Comparison of ENCODE assay signal across 1 cellular context in the genomic region with DNA sequence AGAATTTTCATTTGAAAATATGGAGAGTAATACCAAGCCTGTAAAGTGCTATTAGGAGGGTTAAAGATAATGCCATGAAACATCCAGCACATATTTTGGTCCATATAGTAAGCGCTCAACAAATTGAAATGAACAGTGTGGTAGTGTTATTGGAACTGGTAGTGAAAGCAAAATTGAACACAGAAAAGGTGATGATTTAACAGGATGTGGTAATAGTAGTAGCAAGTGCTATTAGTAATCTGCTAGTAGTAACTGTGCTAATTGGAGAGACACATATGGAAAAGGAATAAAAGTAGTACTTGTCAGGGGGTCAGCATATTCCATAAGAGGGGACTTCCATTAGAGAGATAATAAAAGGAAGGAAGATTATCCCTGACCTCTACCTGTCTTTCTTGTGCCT.
TF ChIP-seq lines count a peak whose summit lies in the region.

No MANE protein-coding gene starts in this region.

TF ChIP-seq in GM12878, 131 proteins besides CTCF, POLR2A, EP300 and RAD21 (continued from another document):
- TF ChIP-seq PBX3 (IDR thresholded peaks at IDR 0.05; ENCODE audit: insufficient replicate concordance, low read depth, low read length): no peak
- no peak for TF ChIP-seq STAT1 (conservative IDR thresholded peaks at IDR 0.05)
- no peak for TF ChIP-seq RBBP5 (conservative IDR thresholded peaks at IDR 0.05)
- TF ChIP-seq GABPA (IDR thresholded peaks at IDR 0.05; ENCODE audit: low read depth): no peak
